Comparison of ENCODE assay signal across 25 cellular contexts in genomic region chr3:126749547-126749875, GRCh38.
"Had no signal": no experiment of that assay in that cellular context is flagged by ENCODE, and none has a peak within 500 bp of the region (broad histone marks: within the 10 kb centered on the region; RNA-seq: fewer than 3 reads in every experiment).

No MANE protein-coding gene starts in this region.

- H3K4me2 ChIP-seq: neural progenitor cell, smooth muscle cell had no signal

- H3K36me3 ChIP-seq: left ventricle myocardium inferior, neural progenitor cell, neutrophil, right atrium auricular region, right lobe of liver, tibial nerve, uterus had no signal

- ATAC-seq: naive thymus-derived CD4-positive, alpha-beta T cell; psoas muscle; right lobe of liver; stimulated activated memory B cell treated with anti-CD40 and anti-IgM and Interleukin-4, amounts not matched to agents 10 μg/mL and 1 μg/mL and 100 μg/mL, for 72 hours; stimulated activated naive CD8-positive, alpha-beta T cell treated with anti-CD3 and anti-CD28 coated beads, Interleukin-15, amount 100 ng/mL, for 72 hours had no signal

- H2AFZ ChIP-seq: neural progenitor cell, parathyroid adenoma had no signal

- H3K9ac ChIP-seq: neural progenitor cell, parathyroid adenoma had no signal

- H3K9me3 ChIP-seq: left ventricle myocardium inferior, neutrophil, psoas muscle, right atrium auricular region, right lobe of liver, tibial nerve, uterus had no signal

- H3K4me1 ChIP-seq: right lobe of liver, uterus had no signal

- DNase-seq: hippocampal formation; kidney glomerular epithelial cell; left ventricle myocardium inferior; mesendoderm; naive thymus-derived CD4-positive, alpha-beta T cell; nephron progenitor cell; occipital lobe; psoas muscle; stimulated activated CD4-positive, alpha-beta T cell treated with anti-CD3 and anti-CD28 coated beads, Interleukin-1b, Interleukin-23, amount 100 ng/mL, for 48 hours; stimulated activated CD4-positive, alpha-beta T cell treated with anti-CD3 and anti-CD28 coated beads, Interleukin-2, amount 100 ng/mL, for 48 hours; stimulated activated CD4-positive, alpha-beta T cell treated with anti-CD3 and anti-CD28 coated beads, Interleukin-4, amount 100 ng/mL, for 4 hours; stimulated activated CD8-positive, alpha-beta memory T cell treated with anti-CD3 and anti-CD28 coated beads, Interleukin-4, amount 100 ng/mL, for 48 hours; stimulated activated naive CD4-positive, alpha-beta T cell treated with Interleukin-2 at 50 U/mL for 16 hours; stimulated activated naive CD8-positive, alpha-beta T cell treated with anti-CD3 and anti-CD28 coated beads, Interleukin-15, amount 100 ng/mL, for 72 hours; substantia nigra; uterus had no signal

- H3K27ac ChIP-seq: left ventricle myocardium inferior, neural progenitor cell, neutrophil, parathyroid adenoma, psoas muscle, right atrium auricular region, right lobe of liver, tibial nerve, uterus had no signal

- H3K27me3 ChIP-seq: neural progenitor cell, neutrophil, right atrium auricular region, right lobe of liver, tibial nerve, uterus had no signal

- H3K4me3 ChIP-seq: left ventricle myocardium inferior, lung, neural progenitor cell, psoas muscle, right atrium auricular region, right lobe of liver, smooth muscle cell, tibial nerve, uterus had no signal
